Comparison of ENCODE assay signal across 14 cellular contexts in the genomic region with DNA sequence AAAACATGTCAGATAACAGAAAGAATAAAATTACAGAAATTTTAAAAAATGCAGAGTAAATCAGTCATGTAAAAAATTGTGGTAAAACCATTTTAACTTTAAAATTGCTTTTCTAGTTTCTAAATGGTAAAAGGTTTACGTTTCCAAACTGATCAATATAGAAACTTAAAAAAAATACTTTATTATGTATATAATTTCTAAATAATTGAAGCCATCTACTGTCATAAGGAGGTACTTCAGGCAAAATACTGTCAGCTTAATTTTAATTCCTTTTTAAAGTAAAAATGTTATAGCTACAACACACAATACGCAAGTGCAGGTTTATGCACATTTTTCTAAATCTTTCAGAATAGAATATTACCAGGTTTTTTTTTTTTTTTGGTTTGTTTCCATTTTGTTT.
"Had no signal": no experiment of that assay in that cellular context is flagged by ENCODE, and none has a peak within 500 bp of the region (broad histone marks: within the 10 kb centered on the region; RNA-seq: fewer than 3 reads in every experiment).

No MANE protein-coding gene starts in this region.

- H3K9me3 ChIP-seq: breast epithelium, thoracic aorta had no signal

- H3K27ac ChIP-seq: breast epithelium, thoracic aorta had no signal

- H3K27me3 ChIP-seq: breast epithelium had no signal

- H3K36me3 ChIP-seq: breast epithelium, thoracic aorta had no signal

- ATAC-seq: activated CD4-positive, CD25-positive, alpha-beta regulatory T cell treated with anti-CD3 and anti-CD28 coated beads, Interleukin-2, amount 50 U/mL, for 24 hours; stimulated activated effector memory CD8-positive, alpha-beta T cell treated with anti-CD3 and anti-CD28 coated beads, Interleukin-12 subunit alpha, Interleukin-12 subunit beta, amount 100 ng/mL, for 72 hours; T-cell had no signal

- H3K4me3 ChIP-seq: breast epithelium, thoracic aorta had no signal

- H3K4me3 Mint-ChIP-seq: activated naive CD8-positive, alpha-beta T cell treated with anti-CD3 and anti-CD28 coated beads, Interleukin-2, amount 10 ng/mL, durations not matched to agents 7 days and 5 days; nephron; stimulated activated effector memory CD8-positive, alpha-beta T cell treated with anti-CD3 and anti-CD28 coated beads, Interleukin-12 subunit alpha, Interleukin-12 subunit beta, amount 100 ng/mL, for 72 hours; T-cell had no signal

- H3K27ac Mint-ChIP-seq: activated naive CD8-positive, alpha-beta T cell treated with anti-CD3 and anti-CD28 coated beads, Interleukin-2, amount 10 ng/mL, durations not matched to agents 7 days and 5 days; nephron; stimulated activated effector memory CD8-positive, alpha-beta T cell treated with anti-CD3 and anti-CD28 coated beads, Interleukin-12 subunit alpha, Interleukin-12 subunit beta, amount 100 ng/mL, for 72 hours; T-cell had no signal

- H3K4me1 Mint-ChIP-seq: activated naive CD8-positive, alpha-beta T cell treated with anti-CD3 and anti-CD28 coated beads, Interleukin-2, amount 10 ng/mL, durations not matched to agents 7 days and 5 days; stimulated activated effector memory CD8-positive, alpha-beta T cell treated with anti-CD3 and anti-CD28 coated beads, Interleukin-12 subunit alpha, Interleukin-12 subunit beta, amount 100 ng/mL, for 72 hours; T-cell had no signal

- H3K36me3 Mint-ChIP-seq: activated naive CD8-positive, alpha-beta T cell treated with anti-CD3 and anti-CD28 coated beads, Interleukin-2, amount 10 ng/mL, durations not matched to agents 7 days and 5 days; stimulated activated effector memory CD8-positive, alpha-beta T cell treated with anti-CD3 and anti-CD28 coated beads, Interleukin-12 subunit alpha, Interleukin-12 subunit beta, amount 100 ng/mL, for 72 hours; T-cell had no signal

- H3K9me3 Mint-ChIP-seq: activated naive CD8-positive, alpha-beta T cell treated with anti-CD3 and anti-CD28 coated beads, Interleukin-2, amount 10 ng/mL, durations not matched to agents 7 days and 5 days; stimulated activated effector memory CD8-positive, alpha-beta T cell treated with anti-CD3 and anti-CD28 coated beads, Interleukin-12 subunit alpha, Interleukin-12 subunit beta, amount 100 ng/mL, for 72 hours; T-cell had no signal

- DNase-seq: activated CD4-positive, alpha-beta T cell treated with anti-CD3 and anti-CD28 coated beads, Interleukin-2, amount 50 U/mL, for 1 hour; activated CD8-positive, alpha-beta memory T cell treated with anti-CD3 and anti-CD28 coated beads for 24 hours; activated gamma-delta T cell treated with Interleukin-2 at 50 U/mL for 16 hours; activated naive CD8-positive, alpha-beta T cell treated with anti-CD3 and anti-CD28 coated beads, Interleukin-2, amount 10 ng/mL, durations not matched to agents 7 days and 5 days; anterior cingulate cortex; kidney glomerular epithelial cell; retina; T-cell; T-helper 9 cell had no signal

- H3K4me1 ChIP-seq: breast epithelium had no signal
